Comparison of ENCODE assay signal across 28 cellular contexts in the genomic region with DNA sequence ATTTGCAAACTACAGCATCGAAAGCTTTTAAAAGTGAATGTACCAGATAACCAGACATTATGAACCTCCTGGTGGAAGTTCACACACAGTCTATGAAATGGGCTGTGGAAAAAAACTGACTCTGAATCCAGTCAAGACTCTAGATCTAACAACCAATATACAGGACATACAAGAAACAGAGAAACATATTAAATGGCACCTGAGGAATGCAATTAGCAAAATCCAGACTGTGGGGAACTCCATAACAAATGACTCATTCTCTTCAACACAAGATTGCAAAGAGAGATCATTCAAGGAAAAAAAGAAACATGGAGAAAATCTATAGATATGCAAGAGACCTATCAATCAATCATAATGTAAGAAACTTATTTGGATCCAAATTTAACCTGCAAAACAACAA.
DNase-seq lines count a peak whose midpoint lies in the region; ATAC-seq and TF ChIP-seq lines count a peak whose summit lies in the region.
"Had no signal": no experiment of that assay in that cellular context is flagged by ENCODE, and none has a peak within 500 bp of the region (broad histone marks: within the 10 kb centered on the region; RNA-seq: fewer than 3 reads in every experiment).

No MANE protein-coding gene starts in this region.

- no peak overlapping the region for H3K27ac ChIP-seq in coronary artery
- H3K27ac ChIP-seq: 22Rv1, hepatocyte, RWPE1, SK-N-MC, stomach, tibial artery, VCaP had no signal

- no peak for DNase-seq in activated CD4-positive, alpha-beta T cell treated with anti-CD3 and anti-CD28 coated beads for 36 hours
- no peak for DNase-seq in activated CD4-positive, alpha-beta T cell treated with anti-CD3 and anti-CD28 coated beads, Interleukin-2, amount 10 ng/mL, durations not matched to agents 24 days and 14 days
- DNase-seq in astrocyte of the hippocampus (ENCODE audit: low read depth, low spot score) (peak; percentile 29), glomerular visceral epithelial cell (ENCODE audit: extremely low spot score) (peak; percentile 3), erythroblast (lab: John Stamatoyannopoulos, UW) (no peak), T1000 (lab: John Stamatoyannopoulos, UW) (no peak), NCI-H226 (no peak), coronary artery (ENCODE audit: low spot score) (no peak)
- DNase-seq: activated CD4-positive, alpha-beta T cell treated with anti-CD3 and anti-CD28 coated beads, Interleukin-2, amount 10 ng/mL, durations not matched to agents 7 days and 5 days; activated naive CD4-positive, alpha-beta T cell treated with Interleukin-2 at 50 U/mL for 16 hours; activated T-cell treated with anti-CD3 and anti-CD28 coated beads, Interleukin-2, amount 50 U/mL, for 48 hours; AML-193; amygdala; CD8-positive, alpha-beta T cell; foreskin melanocyte; Kasumi-1; left ventricle myocardium superior; NCI-H2171; NCI-H69; stomach; tibial artery had no signal

- POLR2A ChIA-PET in activated CD4-positive, alpha-beta T cell treated with anti-CD3 and anti-CD28 coated beads for 36 hours (lab: Charles Lee), result no interaction called here

- no peaks in the 10 kb centered on the region for H3K36me3 Mint-ChIP-seq in activated CD4-positive, alpha-beta T cell treated with anti-CD3 and anti-CD28 coated beads for 36 hours (ENCODE audit: low read depth)
- H3K36me3 Mint-ChIP-seq in activated CD4-positive, alpha-beta T cell treated with anti-CD3 and anti-CD28 coated beads, Interleukin-2, amount 10 ng/mL, durations not matched to agents 24 days and 14 days (ENCODE audit: low read depth), result no peaks in the 10 kb centered on the region

- H3K27ac Mint-ChIP-seq in activated CD4-positive, alpha-beta T cell treated with anti-CD3 and anti-CD28 coated beads for 36 hours, result no peak overlapping the region
- H3K27ac Mint-ChIP-seq in activated CD4-positive, alpha-beta T cell treated with anti-CD3 and anti-CD28 coated beads, Interleukin-2, amount 10 ng/mL, durations not matched to agents 24 days and 14 days, result no peak overlapping the region
- H3K27ac Mint-ChIP-seq: activated CD4-positive, alpha-beta T cell treated with anti-CD3 and anti-CD28 coated beads, Interleukin-2, amount 10 ng/mL, durations not matched to agents 7 days and 5 days; CD8-positive, alpha-beta T cell had no signal

- no peaks in the 10 kb centered on the region for H3K27me3 Mint-ChIP-seq in activated CD4-positive, alpha-beta T cell treated with anti-CD3 and anti-CD28 coated beads for 36 hours
- H3K27me3 Mint-ChIP-seq in activated CD4-positive, alpha-beta T cell treated with anti-CD3 and anti-CD28 coated beads, Interleukin-2, amount 10 ng/mL, durations not matched to agents 24 days and 14 days, result no peaks in the 10 kb centered on the region
- H3K27me3 Mint-ChIP-seq: activated CD4-positive, alpha-beta T cell treated with anti-CD3 and anti-CD28 coated beads, Interleukin-2, amount 10 ng/mL, durations not matched to agents 7 days and 5 days had no signal

- CTCF ChIA-PET in activated CD4-positive, alpha-beta T cell treated with anti-CD3 and anti-CD28 coated beads for 36 hours (lab: Charles Lee), result interaction anchor here (0.8 to 2.2 kb wide), 2 partner anchors 22 to 296 kb away, joined by 3 to 21 read pairs; no protein-coding TSS in a partner anchor

- ATAC-seq in activated CD4-positive, alpha-beta T cell treated with anti-CD3 and anti-CD28 coated beads for 36 hours, result peak; percentile 30
- ATAC-seq: CD8-positive, alpha-beta T cell; HCT116; left ventricle myocardium superior; sciatic nerve had no signal

- peaks cover 16% of the 10 kb centered on the region for H3K4me1 Mint-ChIP-seq in activated CD4-positive, alpha-beta T cell treated with anti-CD3 and anti-CD28 coated beads for 36 hours
- H3K4me1 Mint-ChIP-seq in activated CD4-positive, alpha-beta T cell treated with anti-CD3 and anti-CD28 coated beads, Interleukin-2, amount 10 ng/mL, durations not matched to agents 24 days and 14 days, result peaks cover 9% of the 10 kb centered on the region

- H3K4me3 ChIP-seq in coronary artery, result no peak overlapping the region
- H3K4me3 ChIP-seq: hepatocyte, SK-N-MC, stomach, tibial artery had no signal

- intact Hi-C loops in activated CD4-positive, alpha-beta T cell treated with anti-CD3 and anti-CD28 coated beads for 36 hours (cut with DNase I, micrococcal nuclease), result loop anchor here (5.0 to 10.0 kb wide), 4 partner anchors 57 to 506 kb away; a partner anchor contains a TSS
- intact Hi-C loops in activated CD4-positive, alpha-beta T cell treated with anti-CD3 and anti-CD28 coated beads, Interleukin-2, amount 10 ng/mL, durations not matched to agents 24 days and 14 days (cut with micrococcal nuclease), result loop anchor here (5.0 kb wide), 2 partner anchors 296 to 506 kb away; no protein-coding TSS in a partner anchor

- H3K9me3 Mint-ChIP-seq in activated CD4-positive, alpha-beta T cell treated with anti-CD3 and anti-CD28 coated beads for 36 hours (ENCODE audit: low read depth), result no peaks in the 10 kb centered on the region
- no peaks in the 10 kb centered on the region for H3K9me3 Mint-ChIP-seq in activated CD4-positive, alpha-beta T cell treated with anti-CD3 and anti-CD28 coated beads, Interleukin-2, amount 10 ng/mL, durations not matched to agents 24 days and 14 days
- H3K9me3 Mint-ChIP-seq: activated CD4-positive, alpha-beta T cell treated with anti-CD3 and anti-CD28 coated beads, Interleukin-2, amount 10 ng/mL, durations not matched to agents 7 days and 5 days; CD8-positive, alpha-beta T cell had no signal

- no peak overlapping the region for H3K4me3 Mint-ChIP-seq in activated CD4-positive, alpha-beta T cell treated with anti-CD3 and anti-CD28 coated beads for 36 hours
- H3K4me3 Mint-ChIP-seq in activated CD4-positive, alpha-beta T cell treated with anti-CD3 and anti-CD28 coated beads, Interleukin-2, amount 10 ng/mL, durations not matched to agents 24 days and 14 days, result no peak overlapping the region
- H3K4me3 Mint-ChIP-seq: activated CD4-positive, alpha-beta T cell treated with anti-CD3 and anti-CD28 coated beads, Interleukin-2, amount 10 ng/mL, durations not matched to agents 7 days and 5 days; CD8-positive, alpha-beta T cell had no signal

- no peak for TF ChIP-seq CTCF in coronary artery (IDR thresholded peaks at IDR 0.05)

- no peak for TF ChIP-seq POLR2A in erythroblast (IDR thresholded peaks at IDR 0.05; ENCODE audit: low read length)

Comparison
In these comparisons a context has a peak if more than half of its experiments do, and no peak if none do; other contexts are left out.
1. DNase-seq: peak in astrocyte of the hippocampus (single experiment) and glomerular visceral epithelial cell (single experiment); none in activated CD4-positive, alpha-beta T cell treated with anti-CD3 and anti-CD28 coated beads for 36 hours (single experiment), activated CD4-positive, alpha-beta T cell treated with anti-CD3 and anti-CD28 coated beads, Interleukin-2, amount 10 ng/mL, durations not matched to agents 24 days and 14 days (single experiment), erythroblast (0 of 2), T1000 (single experiment), NCI-H226 (single experiment) and coronary artery (single experiment).